2 cellular contexts compared by ENCODE assay signal in the genomic region with DNA sequence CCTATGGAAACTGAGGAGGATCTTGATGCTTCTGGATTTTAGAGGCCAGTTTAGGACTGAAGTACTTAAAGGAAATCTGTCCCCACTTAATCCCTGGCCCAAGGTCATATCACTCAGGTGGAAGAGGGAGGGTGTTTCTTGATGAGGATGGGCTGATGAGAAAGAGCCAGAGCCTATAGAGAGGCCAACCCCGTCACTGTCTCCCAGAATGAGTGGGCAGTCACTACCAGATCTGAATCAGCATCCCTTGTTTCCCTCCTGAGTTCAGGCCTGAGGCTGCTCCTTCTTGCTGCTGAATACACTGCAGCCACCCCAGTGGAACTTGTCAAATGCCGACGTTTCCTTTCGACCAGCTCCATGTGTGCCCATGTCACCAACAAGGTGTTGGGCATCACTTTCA.
TF ChIP-seq lines count a peak whose summit lies in the region.

No MANE protein-coding gene starts in this region.

TF ChIP-seq in WTC11, 78 proteins besides CTCF, POLR2A, EP300 and RAD21:
- TF ChIP-seq, protein P1, sequence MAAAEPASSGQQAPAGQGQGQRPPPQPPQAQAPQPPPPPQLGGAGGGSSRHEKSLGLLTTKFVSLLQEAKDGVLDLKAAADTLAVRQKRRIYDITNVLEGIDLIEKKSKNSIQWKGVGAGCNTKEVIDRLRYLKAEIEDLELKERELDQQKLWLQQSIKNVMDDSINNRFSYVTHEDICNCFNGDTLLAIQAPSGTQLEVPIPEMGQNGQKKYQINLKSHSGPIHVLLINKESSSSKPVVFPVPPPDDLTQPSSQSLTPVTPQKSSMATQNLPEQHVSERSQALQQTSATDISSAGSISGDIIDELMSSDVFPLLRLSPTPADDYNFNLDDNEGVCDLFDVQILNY (CRISPR knock-in tag; IDR thresholded peaks at IDR 0.05), result no peak
- TF ChIP-seq ZBTB21 (CRISPR knock-in tag; IDR thresholded peaks at IDR 0.05; ENCODE audit: borderline replicate concordance) (no peak), ZNF317 (CRISPR knock-in tag; IDR thresholded peaks at IDR 0.05; ENCODE audit: borderline replicate concordance, low read depth) (no peak), GRHL2 (CRISPR knock-in tag; IDR thresholded peaks at IDR 0.05; ENCODE audit: insufficient replicate concordance, severe bottlenecking) (no peak), TP53 (CRISPR knock-in tag; IDR thresholded peaks at IDR 0.05) (no peak), NR1H2 (CRISPR knock-in tag; IDR thresholded peaks at IDR 0.05) (no peak), NFATC4 (CRISPR knock-in tag; IDR thresholded peaks at IDR 0.05) (no peak)
- TF ChIP-seq, protein P2, sequence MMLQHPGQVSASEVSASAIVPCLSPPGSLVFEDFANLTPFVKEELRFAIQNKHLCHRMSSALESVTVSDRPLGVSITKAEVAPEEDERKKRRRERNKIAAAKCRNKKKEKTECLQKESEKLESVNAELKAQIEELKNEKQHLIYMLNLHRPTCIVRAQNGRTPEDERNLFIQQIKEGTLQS (CRISPR knock-in tag; conservative IDR thresholded peaks at IDR 0.05), result no peak

TF ChIP-seq in H1, 55 proteins besides CTCF, POLR2A, EP300 and RAD21:
- TF ChIP-seq SP1 (IDR thresholded peaks at IDR 0.05; ENCODE audit: low read depth, low read length) (no peak), ZNF274 (IDR thresholded peaks at IDR 0.05; ENCODE audit: borderline replicate concordance, extremely low read depth, low read length) (no peak), CBX5 (IDR thresholded peaks at IDR 0.05; ENCODE audit: low read depth, low read length) (no peak), CHD2 (IDR thresholded peaks at IDR 0.05; ENCODE audit: low read length) (no peak), SIX5 (IDR thresholded peaks at IDR 0.05; ENCODE audit: low read depth, low read length) (no peak), TAF1 (IDR thresholded peaks at IDR 0.05; ENCODE audit: low read depth, low read length) (no peak)
TF ChIP-seq in H1: peak in this region for 0.
